Comparison of ENCODE assay signal across 8 cellular contexts in the genomic region with DNA sequence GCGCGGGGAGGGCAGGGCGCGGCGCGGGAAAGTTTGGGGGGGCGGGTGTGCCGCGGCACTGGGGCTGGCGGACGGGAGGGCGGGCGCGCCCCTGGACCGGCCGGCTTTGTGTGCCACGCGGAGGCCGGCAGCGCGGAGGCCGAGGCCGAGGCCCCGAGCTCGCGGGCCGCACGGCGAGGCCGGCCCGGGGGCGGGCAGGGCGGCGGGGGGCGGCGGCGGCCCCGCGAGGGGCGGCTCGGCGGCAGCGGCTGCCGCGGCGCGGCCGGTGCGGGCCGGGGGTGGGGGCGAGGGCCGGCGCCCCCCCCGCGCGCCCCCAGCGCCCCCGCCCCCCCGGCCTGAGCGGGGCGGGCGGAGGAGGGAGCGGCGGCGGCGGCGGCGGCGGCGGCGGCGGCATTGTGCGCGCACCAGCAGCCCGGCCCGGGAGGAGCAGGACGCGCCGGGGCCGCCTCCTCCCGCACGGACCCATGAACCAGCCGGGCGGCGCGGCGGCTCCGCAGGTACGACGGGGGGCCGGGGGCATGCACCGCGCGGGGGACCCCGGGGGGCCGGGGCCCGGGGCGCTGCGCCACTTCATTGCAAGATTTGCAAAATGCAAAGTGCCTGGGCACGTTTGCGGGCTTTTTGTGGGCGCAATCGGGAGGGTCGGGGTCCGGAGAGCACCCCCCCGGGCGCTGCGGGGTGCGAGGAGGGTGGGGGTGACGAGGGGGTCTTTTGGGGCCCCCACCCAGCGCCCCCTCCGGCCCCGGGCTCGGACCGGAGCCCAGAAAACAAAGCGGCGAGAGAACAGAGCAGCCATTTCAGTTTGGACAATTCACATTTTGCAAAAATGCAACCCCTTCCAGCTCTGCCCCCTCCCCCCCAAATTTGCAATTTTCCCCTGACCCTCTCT. TPM values are rescaled to one million over a fixed set of nuclear protein-coding genes. Genes with fewer than 3 reads are reported as not detected.
DNase-seq lines count a peak whose midpoint lies in the region; ATAC-seq, FAIRE-seq and TF ChIP-seq lines count a peak whose summit lies in the region.

A gene with protein sequence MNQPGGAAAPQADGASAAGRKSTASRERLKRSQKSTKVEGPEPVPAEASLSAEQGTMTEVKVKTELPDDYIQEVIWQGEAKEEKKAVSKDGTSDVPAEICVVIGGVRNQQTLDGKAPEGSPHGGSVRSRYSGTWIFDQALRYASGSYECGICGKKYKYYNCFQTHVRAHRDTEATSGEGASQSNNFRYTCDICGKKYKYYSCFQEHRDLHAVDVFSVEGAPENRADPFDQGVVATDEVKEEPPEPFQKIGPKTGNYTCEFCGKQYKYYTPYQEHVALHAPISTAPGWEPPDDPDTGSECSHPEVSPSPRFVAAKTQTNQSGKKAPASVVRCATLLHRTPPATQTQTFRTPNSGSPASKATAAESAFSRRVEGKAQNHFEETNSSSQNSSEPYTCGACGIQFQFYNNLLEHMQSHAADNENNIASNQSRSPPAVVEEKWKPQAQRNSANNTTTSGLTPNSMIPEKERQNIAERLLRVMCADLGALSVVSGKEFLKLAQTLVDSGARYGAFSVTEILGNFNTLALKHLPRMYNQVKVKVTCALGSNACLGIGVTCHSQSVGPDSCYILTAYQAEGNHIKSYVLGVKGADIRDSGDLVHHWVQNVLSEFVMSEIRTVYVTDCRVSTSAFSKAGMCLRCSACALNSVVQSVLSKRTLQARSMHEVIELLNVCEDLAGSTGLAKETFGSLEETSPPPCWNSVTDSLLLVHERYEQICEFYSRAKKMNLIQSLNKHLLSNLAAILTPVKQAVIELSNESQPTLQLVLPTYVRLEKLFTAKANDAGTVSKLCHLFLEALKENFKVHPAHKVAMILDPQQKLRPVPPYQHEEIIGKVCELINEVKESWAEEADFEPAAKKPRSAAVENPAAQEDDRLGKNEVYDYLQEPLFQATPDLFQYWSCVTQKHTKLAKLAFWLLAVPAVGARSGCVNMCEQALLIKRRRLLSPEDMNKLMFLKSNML (plus strand): TSS at position 393 of the 889 bp plus-strand sequence. CDS start 72 bp downstream, at position 465.

- peak; percentile 29 to 35 for DNase-seq in NCI-H2081 (lab: John Stamatoyannopoulos, UW)
- no peak for DNase-seq in NCI-H2081 treated with DMSO at 0.1 percent for 48 hours (lab: John Stamatoyannopoulos, UW)
- peak; percentile 29 for DNase-seq in WERI-Rb-1
- DNase-seq in endothelial cell of umbilical vein (ENCODE audit: low read depth, low spot score) = peak; percentile 42
- peak in 1 of 2 donors; percentile 91 for DNase-seq in upper lobe of left lung
- DNase-seq in inferior parietal cortex (ENCODE audit: extremely low spot score) = no peak

- H3K4me3 ChIP-seq in WERI-Rb-1 (ENCODE audit: low read depth, low read length) (peak within 1 kb of the TSS; percentile 71), endothelial cell of umbilical vein (replicated peaks in 1 of 3; ENCODE audit: insufficient read depth in 1 of 3, low read depth in 1 of 3, low read length in 3 of 3) (peak within 1 kb of the TSS; percentile 98 to 100 (median 98)), mesodermal cell (ENCODE audit: extremely low read depth, insufficient read depth, low read length, poor library complexity, severe bottlenecking) (peak within 1 kb of the TSS; percentile 94), upper lobe of left lung (peak within 1 kb of the TSS; percentile 90 to 99 (median 96))

- H3K36me3 ChIP-seq in WERI-Rb-1 (no peaks in the 10 kb centered on the region), endothelial cell of umbilical vein (ENCODE audit: control insufficient read depth in 2 of 2, extremely low read depth in 1 of 2, insufficient read depth in 2 of 2, low read length in 2 of 2) (no peaks in the 10 kb centered on the region), mesodermal cell (ENCODE audit: control insufficient read depth, insufficient read depth, low read length) (peaks cover 6% of the 10 kb centered on the region), upper lobe of left lung (no peaks in the 10 kb centered on the region)

- intact Hi-C loops in endothelial cell of umbilical vein (cut with micrococcal nuclease) = loop anchor here (1.0 to 2.0 kb wide), 6 partner anchors 54 to 194 kb away; no protein-coding TSS in a partner anchor

- H3K27ac ChIP-seq in WERI-Rb-1 = no peak within 1 kb of the TSS
- H3K27ac ChIP-seq in endothelial cell of umbilical vein (ENCODE audit: insufficient read depth, low read depth, low read length) = peak within 1 kb of the TSS; percentile 77
- peak within 1 kb of the TSS; percentile 88 for H3K27ac ChIP-seq in mesodermal cell (ENCODE audit: low read depth, low read length, severe bottlenecking)
- peak within 1 kb of the TSS; percentile 75 to 88 (median 78) for H3K27ac ChIP-seq in upper lobe of left lung

- TF ChIP-seq CTCF in WERI-Rb-1 (IDR thresholded peaks at IDR 0.05; ENCODE audit: low read depth, low read length) (no peak), endothelial cell of umbilical vein (IDR thresholded peaks at IDR 0.05; ENCODE audit: extremely low read depth in 1 of 2, insufficient read depth in 1 of 2, low read depth in 1 of 2, low read length in 2 of 2) (no peak), upper lobe of left lung (IDR thresholded peaks at IDR 0.05) (no peak)

- no peaks in the 10 kb centered on the region for H4K20me1 ChIP-seq in endothelial cell of umbilical vein (replicated peaks; ENCODE audit: control insufficient read depth, extremely low read depth, insufficient read depth, low read length)

- H3K9ac ChIP-seq in endothelial cell of umbilical vein (replicated peaks; ENCODE audit: extremely low read depth, insufficient read depth, low read length) = peak within 1 kb of the TSS; percentile 96

- 0 to 1% methylated on average over 33 to 39 of the region's 117 CpGs for WGBS in mesodermal cell (ENCODE audit: insufficient coverage in 2 of 2), 2 experiments
- 0 to 1% methylated on average over 19 to 23 of the region's 117 CpGs for WGBS in upper lobe of left lung, 2 donors

- peaks cover 46% of the 10 kb centered on the region for H3K79me2 ChIP-seq in endothelial cell of umbilical vein (ENCODE audit: control insufficient read depth, insufficient read depth, low read length)

- POLR2A ChIA-PET in endothelial cell of umbilical vein (lab: Charles Lee) = interaction anchor here (0.6 to 1.5 kb wide), 2 partner anchors 53 to 79 kb away, joined by 4 to 5 read pairs; no protein-coding TSS in a partner anchor

- peaks cover 27% of the 10 kb centered on the region for H3K4me1 ChIP-seq in endothelial cell of umbilical vein (ENCODE audit: control insufficient read depth, extremely low read depth, insufficient read depth, low read length)
- H3K4me1 ChIP-seq in mesodermal cell (ENCODE audit: control insufficient read depth, insufficient read depth, low read length, poor library complexity, severe bottlenecking) = peaks cover 3% of the 10 kb centered on the region
- peaks cover 6 to 21% (median 14%) of the 10 kb centered on the region in 4 donors for H3K4me1 ChIP-seq in upper lobe of left lung

- dilution Hi-C loops in endothelial cell of umbilical vein (cut with MboI; ENCODE audit: extremely low pct_ligation_motif_present, low sequenced_read_pairs) = no loop called here

- CTCF ChIA-PET in endothelial cell of umbilical vein (lab: Charles Lee) = interaction anchor here (0.6 to 3.6 kb wide), 23 partner anchors 9 to 206 kb away, joined by 3 to 56 read pairs (median 4); no protein-coding TSS in a partner anchor

- peak within 1 kb of the TSS; percentile 99 for H3K4me2 ChIP-seq in endothelial cell of umbilical vein (ENCODE audit: insufficient read depth, low read length)

- H3K27me3 ChIP-seq in WERI-Rb-1 (ENCODE audit: insufficient read depth, low read depth, severe bottlenecking) = peaks cover 56% of the 10 kb centered on the region
- peaks cover 0 to under 1% of the 10 kb centered on the region in 2 experiments for H3K27me3 ChIP-seq in endothelial cell of umbilical vein (ENCODE audit: control insufficient read depth in 2 of 2, insufficient read depth in 2 of 2, low read length in 2 of 2)
- no peaks in the 10 kb centered on the region for H3K27me3 ChIP-seq in upper lobe of left lung

- no peaks in the 10 kb centered on the region for H3K9me1 ChIP-seq in endothelial cell of umbilical vein (replicated peaks; ENCODE audit: control insufficient read depth, extremely low read depth, insufficient read depth, low read length)

- TF ChIP-seq EP300 in upper lobe of left lung (IDR thresholded peaks at IDR 0.05) = no peak

- no peak for FAIRE-seq in endothelial cell of umbilical vein (lab: Jason Lieb, UNC)

- TF ChIP-seq POLR2A in endothelial cell of umbilical vein (IDR thresholded peaks at IDR 0.05; ENCODE audit: low read depth, low read length) = no peak
- no peak for TF ChIP-seq POLR2A in upper lobe of left lung (IDR thresholded peaks at IDR 0.05)

- no TSS peak for BruUV-seq in endothelial cell of umbilical vein (replicated peaks; lab: Mats Ljungman, UMichigan)

- H3K9me3 ChIP-seq in WERI-Rb-1 (ENCODE audit: severe bottlenecking) (no peaks in the 10 kb centered on the region), endothelial cell of umbilical vein (replicated peaks; ENCODE audit: control insufficient read depth, insufficient read depth, low read length) (no peaks in the 10 kb centered on the region), mesodermal cell (ENCODE audit: control insufficient read depth, low read length) (no peaks in the 10 kb centered on the region), upper lobe of left lung (no peaks in the 10 kb centered on the region)

- ATAC-seq in HG03342 (IDR thresholded peaks at IDR 0.05; ENCODE audit: unreplicated experiment) (peak; percentile 63), upper lobe of left lung (ENCODE audit: low FRiP score in 2 of 2) (peak; percentile 37 to 83)

- H2AFZ ChIP-seq in endothelial cell of umbilical vein (ENCODE audit: low read depth, low read length) = peak within 1 kb of the TSS; percentile 47

TF ChIP-seq in endothelial cell of umbilical vein, 7 proteins besides CTCF, POLR2A, EP300 and RAD21 (continues in another document):
- TF ChIP-seq JUN (IDR thresholded peaks at IDR 0.05; ENCODE audit: borderline replicate concordance, insufficient read depth, insufficient read length, low read depth) (no peak), MYC (IDR thresholded peaks at IDR 0.05; ENCODE audit: low read depth, low read length) (no peak), GATA2 (IDR thresholded peaks at IDR 0.05; ENCODE audit: insufficient read depth, insufficient read length, low read depth, low read length) (no peak)

RNA-seq across cellular contexts. Expression of the gene that starts here (rescaled TPM):
- total RNA-seq in endothelial cell of umbilical vein = 60.6 and 80.3 TPM in 2 replicates
- polyA plus RNA-seq in endothelial cell of umbilical vein = 19.8 and 22.6 TPM in 2 replicates
- polyA plus RNA-seq in endothelial cell of umbilical vein (2011; cell fraction: cytosol; rRNA removed) = 19.6 TPM in 2 replicates
- 63.9 and 74.5 TPM in 2 replicates for polyA plus RNA-seq in endothelial cell of umbilical vein (2011; cell fraction: nucleus; rRNA removed)
- 40.4 TPM in 2 replicates for polyA plus RNA-seq in endothelial cell of umbilical vein (2012)
- 47.0 and 51.6 TPM in 2 replicates for polyA minus RNA-seq in endothelial cell of umbilical vein
- 0.82 TPM for polyA minus RNA-seq in endothelial cell of umbilical vein (2011; cell fraction: cytosol; rRNA and poly(A)+ RNA removed)
- 56.2 and 62.2 TPM in 2 replicates for polyA minus RNA-seq in endothelial cell of umbilical vein (2011; cell fraction: nucleus; rRNA and poly(A)+ RNA removed)
- polyA plus RNA-seq in mesodermal cell (2013, experiment 1 of 2) = 20.7 TPM
- 17.0 TPM for polyA plus RNA-seq in mesodermal cell (2013, experiment 2 of 2)
- 10 to 100 TPM in 3 of 6 donors, 1 to 10 TPM in 3; 3.2 to 11.6 (median 9.1) TPM for total RNA-seq in upper lobe of left lung

Comparison
In these comparisons a context has a peak if more than half of its experiments do, and no peak if none do; other contexts are left out.
1. DNase-seq: peak in NCI-H2081 (2 of 2), WERI-Rb-1 (single experiment) and endothelial cell of umbilical vein (single experiment); none in NCI-H2081 treated with DMSO at 0.1 percent for 48 hours (single experiment) and inferior parietal cortex (single experiment).
2. Peak in every context shown above with its lines, with median percentiles within 50 percentile points of each other: H3K4me3 ChIP-seq.